Comparison of ENCODE assay signal across 9 cellular contexts in genomic region chr10:124708922-124709520, GRCh38. TPM values are rescaled to one million over a fixed set of nuclear protein-coding genes. Genes with fewer than 3 reads are reported as not detected.
DNase-seq lines count a peak whose midpoint lies in the region; ATAC-seq and TF ChIP-seq lines count a peak whose summit lies in the region.
"Had no signal": no experiment of that assay in that cellular context is flagged by ENCODE, and none has a peak within 500 bp of the region (broad histone marks: within the 10 kb centered on the region; RNA-seq: fewer than 3 reads in every experiment).

No MANE protein-coding gene starts in this region.

- no peak overlapping the region for H3K9ac ChIP-seq in HUES48 (ENCODE audit: low read depth, low read length)

- no peak overlapping the region for H3K4me3 Mint-ChIP-seq in WTC11
- peak overlapping the region; percentile 49 to 75 (median 73) for H3K4me3 Mint-ChIP-seq in immature natural killer cell

- intact Hi-C loops in spleen (cut with DNase I; ENCODE audit: low total_unique reads): no loop called here

- H3K9me3 Mint-ChIP-seq in WTC11: no peaks in the 10 kb centered on the region
- H3K9me3 Mint-ChIP-seq in immature natural killer cell: no peaks in the 10 kb centered on the region

- H3K36me3 Mint-ChIP-seq in WTC11 (peaks cover 7% of the 10 kb centered on the region; the same call in 1 of the 2 replicates), immature natural killer cell (peaks cover 0 to 27% (median 22%) of the 10 kb centered on the region in 3 donors)

- no peaks in the 10 kb centered on the region for H3K27me3 Mint-ChIP-seq in WTC11 (ENCODE audit: low read depth)
- peaks cover 8 to 18% (median 15%) of the 10 kb centered on the region in 3 donors for H3K27me3 Mint-ChIP-seq in immature natural killer cell (ENCODE audit: low read depth in 3 of 3)

- H3K27me3 ChIP-seq in HUES48 (ENCODE audit: control insufficient read depth, insufficient read depth, low read length) (no peaks in the 10 kb centered on the region), spleen (replicated peaks in 1 of 7) (no peaks in the 10 kb centered on the region)

- H3K36me3 ChIP-seq in HUES48 (ENCODE audit: control insufficient read depth, insufficient read depth, low read length): peaks cover 7% of the 10 kb centered on the region
- H3K36me3 ChIP-seq in spleen: peaks cover 0 to 36% (median 15%) of the 10 kb centered on the region in 6 donors

- WGBS in spleen, 5 donors: 65 to 83% (median 75%) methylated on average over 10 to 11 of the region's 11 CpGs

- no peak for TF ChIP-seq CTCF in WTC11 (IDR thresholded peaks at IDR 0.05)
- TF ChIP-seq CTCF in spleen (IDR thresholded peaks at IDR 0.05 in 8 of 11, conservative IDR thresholded peaks at IDR 0.05 in 3 of 11): no peak

- POLR2A ChIA-PET in WTC11 (lab: Charles Lee): interaction anchor here (0.8 to 1.0 kb wide), 2 partner anchors 9 to 27 kb away, joined by 3 to 5 read pairs; no protein-coding TSS in a partner anchor

- ATAC-seq in WTC11: peak; percentile 56

- H3K9me3 ChIP-seq in HUES48 (ENCODE audit: control insufficient read depth, insufficient read depth, low read length): no peaks in the 10 kb centered on the region
- no peaks in the 10 kb centered on the region for H3K9me3 ChIP-seq in spleen

- H3K4me3 ChIP-seq in HUES48 (ENCODE audit: low read depth, low read length) (no peak overlapping the region), spleen (peak overlapping the region in 1 of 8 donors; percentile 40)

- H3K4me1 ChIP-seq in HUES48 (ENCODE audit: control insufficient read depth, insufficient read depth, low read length): peaks cover 27% of the 10 kb centered on the region
- H3K4me1 ChIP-seq in spleen: peaks cover 78 to 100% (median 96%) of the 10 kb centered on the region in 6 donors

- H3K4me1 Mint-ChIP-seq in WTC11 (peaks cover 58% of the 10 kb centered on the region), immature natural killer cell (peaks cover 94 to 95% of the 10 kb centered on the region in 2 donors)

- H3K27ac Mint-ChIP-seq in WTC11 (peak overlapping the region; percentile 35; the same call in 1 of the 2 replicates), immature natural killer cell (peak overlapping the region; percentile 91 to 99 (median 95))

- no peak for TF ChIP-seq POLR2A in spleen (IDR thresholded peaks at IDR 0.05)

- H3K27ac ChIP-seq in HUES48 (ENCODE audit: low read depth, low read length) (peak overlapping the region; percentile 2), spleen (peak overlapping the region; percentile 32 to 95 (median 86))

- CTCF ChIA-PET in WTC11 (lab: Charles Lee): interaction anchor here (0.9 to 5.0 kb wide), 8 partner anchors 10 to 144 kb away, joined by 3 to 46 read pairs (median 4); no protein-coding TSS in a partner anchor

- no peak for DNase-seq in WTC11 (ENCODE audit: low spot score)
- DNase-seq in immature natural killer cell: no peak
- DNase-seq in spleen: peak; percentile 67
- no peak for DNase-seq in islet precursor cell
- no peak for DNase-seq in DMS153 treated with DMSO at 0.1 percent for 48 hours (lab: John Stamatoyannopoulos, UW; ENCODE audit: unreplicated experiment)
- no peak for DNase-seq in GM03348 (ENCODE audit: low spot score)
- DNase-seq in SHP77 (lab: John Stamatoyannopoulos, UW): no peak
- DNase-seq: NCI-H226 had no signal

TF ChIP-seq in WTC11, 78 proteins besides CTCF, POLR2A, EP300 and RAD21:
- TF ChIP-seq ZBTB21 (CRISPR knock-in tag; IDR thresholded peaks at IDR 0.05; ENCODE audit: borderline replicate concordance) (no peak), ZNF317 (CRISPR knock-in tag; IDR thresholded peaks at IDR 0.05; ENCODE audit: borderline replicate concordance, low read depth) (no peak), KAT7 (CRISPR knock-in tag; IDR thresholded peaks at IDR 0.05; ENCODE audit: borderline replicate concordance) (no peak), NFE2L1 (CRISPR knock-in tag; IDR thresholded peaks at IDR 0.05) (no peak), SMAD4 (CRISPR knock-in tag; IDR thresholded peaks at IDR 0.05) (no peak), SMAD3 (CRISPR knock-in tag; IDR thresholded peaks at IDR 0.05; ENCODE audit: borderline replicate concordance) (no peak), ATF1 (CRISPR knock-in tag; IDR thresholded peaks at IDR 0.05) (no peak), PREB (CRISPR knock-in tag; IDR thresholded peaks at IDR 0.05; ENCODE audit: borderline replicate concordance) (no peak), SP1 (CRISPR knock-in tag; conservative IDR thresholded peaks at IDR 0.05) (no peak)

RNA-seq across cellular contexts. Expression of gene FAM53B, which starts 35.2 kb away (rescaled TPM):
- total RNA-seq in WTC11 (2021) (18.7 to 21.3 TPM (median 19.9 TPM) in 3 replicates), spleen (10 to 100 TPM; 43.8 to 94.0 (median 68.9) TPM)
- polyA plus RNA-seq in immature natural killer cell (10 to 100 TPM; 12.1 to 62.1 (median 23.8) TPM), spleen (10 to 100 TPM; 13.3 to 35.2 (median 20.0) TPM)
